In the genomic region with DNA sequence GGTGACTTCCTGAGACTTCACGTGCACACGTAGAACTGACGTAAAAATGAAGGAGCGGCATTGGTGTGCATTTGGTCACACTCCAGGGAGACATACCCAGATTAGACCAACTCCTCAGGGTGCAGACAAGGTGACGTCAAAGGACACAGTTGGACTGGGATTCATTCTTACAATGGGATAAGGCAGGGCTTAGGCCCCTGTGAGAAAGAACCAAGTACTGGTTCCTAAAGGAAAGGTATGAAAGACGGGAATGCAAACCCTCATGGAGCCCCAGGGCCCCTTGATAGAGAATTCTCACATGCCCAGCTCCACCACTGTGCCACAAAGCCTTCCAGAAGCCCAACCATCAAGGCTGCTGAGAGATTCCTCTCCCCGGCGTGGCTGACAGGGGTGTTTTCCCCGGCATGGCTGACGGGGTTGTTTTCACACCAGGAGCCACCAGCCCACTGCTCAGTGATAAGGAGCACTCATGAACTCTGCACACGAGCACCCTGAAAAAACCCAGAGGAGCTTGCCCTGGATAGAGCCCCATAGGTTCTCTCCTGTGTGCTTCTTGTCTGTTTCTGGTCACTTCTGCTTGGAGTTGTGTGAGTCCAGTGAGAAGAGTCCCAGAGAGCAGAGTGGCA, we compare ENCODE assay signal across 16 cellular contexts.
"Had no signal": no experiment of that assay in that cellular context is flagged by ENCODE, and none has a peak within 500 bp of the region (broad histone marks: within the 10 kb centered on the region; RNA-seq: fewer than 3 reads in every experiment).

No MANE protein-coding gene starts in this region.

- H3K4me3 ChIP-seq: breast epithelium, testis had no signal

- H3K36me3 Mint-ChIP-seq: activated naive CD8-positive, alpha-beta T cell treated with anti-CD3 and anti-CD28 coated beads, Interleukin-2, amount 10 ng/mL, durations not matched to agents 7 days and 5 days; naive B cell had no signal

- H3K27ac Mint-ChIP-seq: activated CD4-positive, alpha-beta memory T cell treated with anti-CD3 and anti-CD28 coated beads, Interleukin-2, amount 10 ng/mL, durations not matched to agents 7 days and 5 days; activated CD4-positive, alpha-beta T cell treated with anti-CD3 and anti-CD28 coated beads for 36 hours; activated naive CD8-positive, alpha-beta T cell treated with anti-CD3 and anti-CD28 coated beads, Interleukin-2, amount 10 ng/mL, durations not matched to agents 7 days and 5 days; activated T-cell treated with anti-CD3 and anti-CD28 coated beads, Interleukin-2, amount 50 U/mL, for 72 hours; naive B cell; stimulated activated naive CD8-positive, alpha-beta T cell treated with anti-CD3 and anti-CD28 coated beads, Interleukin-15, Interleukin-2, amounts not matched to agents 100 ng/mL and 50 ng/mL, for 24 hours had no signal

- ATAC-seq: activated CD4-positive, alpha-beta T cell treated with anti-CD3 and anti-CD28 coated beads for 36 hours; activated T-cell treated with anti-CD3 and anti-CD28 coated beads, Interleukin-2, amount 50 U/mL, for 72 hours; esophagus mucosa had no signal

- DNase-seq: activated CD4-positive, alpha-beta memory T cell treated with anti-CD3 and anti-CD28 coated beads, Interleukin-2, amount 10 ng/mL, durations not matched to agents 7 days and 5 days; activated CD4-positive, alpha-beta T cell treated with anti-CD3 and anti-CD28 coated beads for 36 hours; activated CD8-positive, alpha-beta memory T cell treated with anti-CD3 and anti-CD28 coated beads, Interleukin-2, amount 50 U/mL, for 4 hours; activated naive CD8-positive, alpha-beta T cell treated with anti-CD3 and anti-CD28 coated beads, Interleukin-2, amount 10 ng/mL, durations not matched to agents 7 days and 5 days; activated T-cell treated with anti-CD3 and anti-CD28 coated beads, Interleukin-2, amount 50 U/mL, for 72 hours; anterior cingulate cortex; foreskin fibroblast; kidney; naive B cell; occipital lobe; stimulated activated CD4-positive, alpha-beta T cell treated with anti-CD3 and anti-CD28 coated beads, Interleukin-4, amount 100 ng/mL, for 1 hour; stimulated activated CD8-positive, alpha-beta memory T cell treated with anti-CD3 and anti-CD28 coated beads, Interleukin-4, amount 100 ng/mL, for 48 hours; testis had no signal

- H3K4me1 Mint-ChIP-seq: activated CD4-positive, alpha-beta memory T cell treated with anti-CD3 and anti-CD28 coated beads, Interleukin-2, amount 10 ng/mL, durations not matched to agents 7 days and 5 days; activated CD4-positive, alpha-beta T cell treated with anti-CD3 and anti-CD28 coated beads for 36 hours; activated naive CD8-positive, alpha-beta T cell treated with anti-CD3 and anti-CD28 coated beads, Interleukin-2, amount 10 ng/mL, durations not matched to agents 7 days and 5 days; naive B cell had no signal

- H3K27ac ChIP-seq: breast epithelium, testis had no signal

- H3K9me3 ChIP-seq: breast epithelium, testis had no signal

- H3K9me3 Mint-ChIP-seq: activated CD4-positive, alpha-beta memory T cell treated with anti-CD3 and anti-CD28 coated beads, Interleukin-2, amount 10 ng/mL, durations not matched to agents 7 days and 5 days; activated naive CD8-positive, alpha-beta T cell treated with anti-CD3 and anti-CD28 coated beads, Interleukin-2, amount 10 ng/mL, durations not matched to agents 7 days and 5 days; activated T-cell treated with anti-CD3 and anti-CD28 coated beads, Interleukin-2, amount 50 U/mL, for 72 hours; stimulated activated naive CD8-positive, alpha-beta T cell treated with anti-CD3 and anti-CD28 coated beads, Interleukin-15, Interleukin-2, amounts not matched to agents 100 ng/mL and 50 ng/mL, for 24 hours had no signal

- H3K4me1 ChIP-seq: breast epithelium, testis had no signal

- H3K36me3 ChIP-seq: breast epithelium had no signal

- H3K4me3 Mint-ChIP-seq: activated CD4-positive, alpha-beta memory T cell treated with anti-CD3 and anti-CD28 coated beads, Interleukin-2, amount 10 ng/mL, durations not matched to agents 7 days and 5 days; activated CD4-positive, alpha-beta T cell treated with anti-CD3 and anti-CD28 coated beads for 36 hours; activated naive CD8-positive, alpha-beta T cell treated with anti-CD3 and anti-CD28 coated beads, Interleukin-2, amount 10 ng/mL, durations not matched to agents 7 days and 5 days; activated T-cell treated with anti-CD3 and anti-CD28 coated beads, Interleukin-2, amount 50 U/mL, for 72 hours; naive B cell; stimulated activated naive CD8-positive, alpha-beta T cell treated with anti-CD3 and anti-CD28 coated beads, Interleukin-15, Interleukin-2, amounts not matched to agents 100 ng/mL and 50 ng/mL, for 24 hours had no signal

- H3K27me3 ChIP-seq: breast epithelium, testis had no signal
